ENCODE assay signal across 19 cellular contexts in the genomic region with DNA sequence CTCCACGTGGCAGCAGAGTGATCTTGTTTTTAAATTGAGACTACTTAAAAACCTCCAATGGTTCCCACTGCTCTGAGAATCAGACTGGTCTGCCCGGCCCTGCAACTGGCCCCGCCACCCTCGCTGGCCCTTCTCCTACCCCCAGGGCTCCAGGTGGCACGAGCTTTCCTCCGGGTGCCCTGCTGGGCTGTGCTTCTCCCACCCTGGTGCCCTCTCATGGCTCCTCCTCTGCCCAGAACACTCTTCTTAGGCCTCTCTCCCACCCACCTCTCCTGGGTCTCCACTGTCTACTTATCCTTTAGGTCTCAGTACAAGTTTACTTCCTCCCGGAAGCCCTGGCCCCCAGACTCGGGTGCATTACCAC. TPM values are rescaled to one million over a fixed set of nuclear protein-coding genes. Genes with fewer than 3 reads are reported as not detected.
DNase-seq lines count a peak whose midpoint lies in the region; ATAC-seq and TF ChIP-seq lines count a peak whose summit lies in the region.
"Had no signal": no experiment of that assay in that cellular context is flagged by ENCODE, and none has a peak within 500 bp of the region (broad histone marks: within the 10 kb centered on the region; RNA-seq: fewer than 3 reads in every experiment).

No MANE protein-coding gene starts in this region.

- H3K36me3 ChIP-seq in H7 (replicated peaks; ENCODE audit: control insufficient read depth, insufficient read depth, low read length) (no peaks in the 10 kb centered on the region), MM.1S (replicated peaks; ENCODE audit: insufficient read depth, low read length) (no peaks in the 10 kb centered on the region)
- H3K36me3 ChIP-seq: neutrophil had no signal

- H3K27ac ChIP-seq in MM.1S (ENCODE audit: low read length), result no peak overlapping the region
- H3K27ac ChIP-seq: BLaER1, neutrophil, prostate gland, tibial artery had no signal

- DNase-seq in H7 (peak; percentile 27), left ventricle myocardium superior (no peak), MM.1S (no peak)
- DNase-seq in stimulated activated naive B cell treated with anti-CD40 and anti-IgM and Interleukin-4, amounts not matched to agents 10 μg/mL and 1 μg/mL and 100 μg/mL, for 72 hours, result no peak
- DNase-seq in effector CD4-positive, alpha-beta T cell, result no peak
- DNase-seq: activated CD4-positive, alpha-beta memory T cell treated with anti-CD3 and anti-CD28 coated beads, Interleukin-2, amount 10 ng/mL, durations not matched to agents 7 days and 5 days; activated naive CD8-positive, alpha-beta T cell treated with anti-CD3 and anti-CD28 coated beads for 36 hours; effector CD8-positive, alpha-beta T cell; NCI-H1048; NCI-H1694; RPMI8226; stimulated activated naive CD4-positive, alpha-beta T cell treated with Interleukin-2 at 50 U/mL for 16 hours; tibial artery had no signal

- peaks cover 30% of the 10 kb centered on the region for H3K36me3 Mint-ChIP-seq in activated T-helper 17 cell treated with anti-CD3 and anti-CD28 coated beads, Interleukin-2, amount 50 U/mL, for 72 hours (ENCODE audit: low read depth)
- H3K36me3 Mint-ChIP-seq in stimulated activated naive B cell treated with anti-CD40 and anti-IgM and Interleukin-4, amounts not matched to agents 10 μg/mL and 1 μg/mL and 100 μg/mL, for 72 hours, result peaks cover 27 to 32% of the 10 kb centered on the region in 2 donors

- H4K20me1 ChIP-seq in MM.1S (ENCODE audit: insufficient read depth, low read length), result no peaks in the 10 kb centered on the region

- H3F3A ChIP-seq in MM.1S (ENCODE audit: insufficient read depth, low read length), result no peaks in the 10 kb centered on the region

- no peak overlapping the region for H3K4me2 ChIP-seq in MM.1S (ENCODE audit: low read depth, low read length)
- H3K4me2 ChIP-seq: BLaER1 had no signal

- no peak overlapping the region for H3K4me3 Mint-ChIP-seq in activated T-helper 17 cell treated with anti-CD3 and anti-CD28 coated beads, Interleukin-2, amount 50 U/mL, for 72 hours
- H3K4me3 Mint-ChIP-seq in stimulated activated naive B cell treated with anti-CD40 and anti-IgM and Interleukin-4, amounts not matched to agents 10 μg/mL and 1 μg/mL and 100 μg/mL, for 72 hours, result no peak overlapping the region
- H3K4me3 Mint-ChIP-seq: activated CD4-positive, alpha-beta memory T cell treated with anti-CD3 and anti-CD28 coated beads, Interleukin-2, amount 10 ng/mL, durations not matched to agents 7 days and 5 days; activated naive CD8-positive, alpha-beta T cell treated with anti-CD3 and anti-CD28 coated beads for 36 hours had no signal

- H3K9me3 Mint-ChIP-seq in activated T-helper 17 cell treated with anti-CD3 and anti-CD28 coated beads, Interleukin-2, amount 50 U/mL, for 72 hours, result no peaks in the 10 kb centered on the region
- peaks cover 4 to 7% of the 10 kb centered on the region in 2 donors for H3K9me3 Mint-ChIP-seq in stimulated activated naive B cell treated with anti-CD40 and anti-IgM and Interleukin-4, amounts not matched to agents 10 μg/mL and 1 μg/mL and 100 μg/mL, for 72 hours
- H3K9me3 Mint-ChIP-seq: activated CD4-positive, alpha-beta memory T cell treated with anti-CD3 and anti-CD28 coated beads, Interleukin-2, amount 10 ng/mL, durations not matched to agents 7 days and 5 days; activated naive CD8-positive, alpha-beta T cell treated with anti-CD3 and anti-CD28 coated beads for 36 hours had no signal

- peaks cover 5% of the 10 kb centered on the region for H3K4me1 Mint-ChIP-seq in activated T-helper 17 cell treated with anti-CD3 and anti-CD28 coated beads, Interleukin-2, amount 50 U/mL, for 72 hours
- peaks cover 0 to 1% of the 10 kb centered on the region in 2 donors for H3K4me1 Mint-ChIP-seq in stimulated activated naive B cell treated with anti-CD40 and anti-IgM and Interleukin-4, amounts not matched to agents 10 μg/mL and 1 μg/mL and 100 μg/mL, for 72 hours
- H3K4me1 Mint-ChIP-seq: activated CD4-positive, alpha-beta memory T cell treated with anti-CD3 and anti-CD28 coated beads, Interleukin-2, amount 10 ng/mL, durations not matched to agents 7 days and 5 days; activated naive CD8-positive, alpha-beta T cell treated with anti-CD3 and anti-CD28 coated beads for 36 hours had no signal

- H3K27me3 ChIP-seq in H7 (ENCODE audit: control insufficient read depth, insufficient read depth, low read length) (no peaks in the 10 kb centered on the region), MM.1S (replicated peaks; ENCODE audit: insufficient read depth, low read length) (no peaks in the 10 kb centered on the region)
- H3K27me3 ChIP-seq: BLaER1, neutrophil, tibial artery had no signal

- no peak overlapping the region for H2AFZ ChIP-seq in MM.1S (ENCODE audit: low read length)

- no peaks in the 10 kb centered on the region for H3K79me2 ChIP-seq in MM.1S (ENCODE audit: low read length)

- H3K27ac Mint-ChIP-seq in activated T-helper 17 cell treated with anti-CD3 and anti-CD28 coated beads, Interleukin-2, amount 50 U/mL, for 72 hours, result peak overlapping the region; percentile 21
- peak overlapping the region; percentile 39 for H3K27ac Mint-ChIP-seq in stimulated activated naive B cell treated with anti-CD40 and anti-IgM and Interleukin-4, amounts not matched to agents 10 μg/mL and 1 μg/mL and 100 μg/mL, for 72 hours
- H3K27ac Mint-ChIP-seq: activated CD4-positive, alpha-beta memory T cell treated with anti-CD3 and anti-CD28 coated beads, Interleukin-2, amount 10 ng/mL, durations not matched to agents 7 days and 5 days; activated naive CD8-positive, alpha-beta T cell treated with anti-CD3 and anti-CD28 coated beads for 36 hours had no signal

- ATAC-seq in activated T-helper 17 cell treated with anti-CD3 and anti-CD28 coated beads, Interleukin-2, amount 50 U/mL, for 72 hours (replicated peaks), result no peak
- ATAC-seq in left ventricle myocardium superior, result peak; percentile 17
- ATAC-seq in stimulated activated naive B cell treated with anti-CD40 and anti-IgM and Interleukin-4, amounts not matched to agents 10 μg/mL and 1 μg/mL and 100 μg/mL, for 72 hours (replicated peaks), result no peak
- ATAC-seq in GM18907 (IDR thresholded peaks at IDR 0.05; ENCODE audit: unreplicated experiment), result no peak
- ATAC-seq: activated CD4-positive, CD25-positive, alpha-beta regulatory T cell treated with anti-CD3 and anti-CD28 coated beads, Interleukin-2, amount 50 U/mL, for 24 hours had no signal

- intact Hi-C loops in left ventricle myocardium superior (cut with micrococcal nuclease), result no loop called here

- H3K4me3 ChIP-seq in H7 (ENCODE audit: insufficient read depth, low read depth, low read length) (no peak overlapping the region), MM.1S (ENCODE audit: low read length) (no peak overlapping the region)
- H3K4me3 ChIP-seq: BLaER1, prostate gland, tibial artery had no signal

- H3K9ac ChIP-seq in MM.1S (ENCODE audit: low read length), result no peak overlapping the region
- H3K9ac ChIP-seq: BLaER1 had no signal

- TF ChIP-seq CTCF in MM.1S (IDR thresholded peaks at IDR 0.05; ENCODE audit: low read length), result no peak

- no peaks in the 10 kb centered on the region for H3K4me1 ChIP-seq in MM.1S (ENCODE audit: low read length)
- H3K4me1 ChIP-seq: prostate gland had no signal

- no peaks in the 10 kb centered on the region for H3K9me3 ChIP-seq in MM.1S (replicated peaks; ENCODE audit: insufficient read depth, low read length)
- H3K9me3 ChIP-seq: neutrophil, prostate gland, tibial artery had no signal

- H3K9me2 ChIP-seq in MM.1S (replicated peaks; ENCODE audit: insufficient read depth, low read length), result no peaks in the 10 kb centered on the region

- no peaks in the 10 kb centered on the region for H3K27me3 Mint-ChIP-seq in activated T-helper 17 cell treated with anti-CD3 and anti-CD28 coated beads, Interleukin-2, amount 50 U/mL, for 72 hours
- no peaks in the 10 kb centered on the region for H3K27me3 Mint-ChIP-seq in stimulated activated naive B cell treated with anti-CD40 and anti-IgM and Interleukin-4, amounts not matched to agents 10 μg/mL and 1 μg/mL and 100 μg/mL, for 72 hours
- H3K27me3 Mint-ChIP-seq: activated CD4-positive, alpha-beta memory T cell treated with anti-CD3 and anti-CD28 coated beads, Interleukin-2, amount 10 ng/mL, durations not matched to agents 7 days and 5 days; activated naive CD8-positive, alpha-beta T cell treated with anti-CD3 and anti-CD28 coated beads for 36 hours had no signal

RNA-seq across cellular contexts. Expression of gene CCDC92, which starts 26.5 kb away (rescaled TPM):
- 5.2 and 6.1 TPM in 2 replicates for total RNA-seq in H7 (2014; rRNA removed; shearing (Covaris generic))
- 10 to 100 TPM; 19.2 to 19.4 TPM for total RNA-seq in activated T-helper 17 cell treated with anti-CD3 and anti-CD28 coated beads, Interleukin-2, amount 50 U/mL, for 72 hours
- 54.0 TPM for total RNA-seq in left ventricle myocardium superior

RNA-seq across cellular contexts. Expression of gene ZNF664, which starts 26.9 kb away (rescaled TPM):
- total RNA-seq in H7 (2014; rRNA removed; shearing (Covaris generic)), result 60.3 and 62.0 TPM in 2 replicates
- 10 to 100 TPM; 35.6 to 48.3 TPM for total RNA-seq in activated T-helper 17 cell treated with anti-CD3 and anti-CD28 coated beads, Interleukin-2, amount 50 U/mL, for 72 hours
- total RNA-seq in left ventricle myocardium superior, result 85.2 TPM
